ENCODE assay signal across 19 cellular contexts in the genomic region with DNA sequence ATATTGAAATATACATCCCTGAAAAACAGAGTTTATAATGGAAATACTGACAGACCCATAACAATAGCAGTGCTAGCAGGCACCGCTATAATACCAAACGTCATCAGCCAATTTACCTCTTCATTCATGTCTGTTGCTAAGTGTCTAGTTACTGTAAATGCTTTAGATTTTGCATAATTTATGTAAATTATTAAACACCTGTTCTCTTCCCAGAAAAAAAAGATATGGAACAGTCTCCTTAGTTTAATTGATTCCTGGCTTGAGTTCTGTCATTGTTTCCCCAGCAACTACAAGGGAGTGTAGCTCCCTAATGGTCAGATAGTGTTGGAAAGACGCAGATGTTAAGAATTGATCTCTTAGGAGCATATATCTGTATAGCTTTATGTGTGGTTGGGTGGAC.
DNase-seq lines count a peak whose midpoint lies in the region; ATAC-seq and TF ChIP-seq lines count a peak whose summit lies in the region.
"Had no signal": no experiment of that assay in that cellular context is flagged by ENCODE, and none has a peak within 500 bp of the region (broad histone marks: within the 10 kb centered on the region; RNA-seq: fewer than 3 reads in every experiment).

No MANE protein-coding gene starts in this region.

- TF ChIP-seq CTCF in testis (IDR thresholded peaks at IDR 0.05): no peak

- intact Hi-C loops in testis (cut with DNase I; ENCODE audit: low total_unique reads): no loop called here

- ATAC-seq in left lobe of liver: no peak
- ATAC-seq: A549; CD8-positive, alpha-beta T cell had no signal

- H3K4me3 ChIP-seq in testis: no peak overlapping the region
- H3K4me3 ChIP-seq: A549; BLaER1 treated with 17β-estradiol and CSF1 and Interleukin-3, amounts not matched to agents 10 nM and 100 nM had no signal

- no peaks in the 10 kb centered on the region for H3K4me1 ChIP-seq in testis
- H3K4me1 ChIP-seq: A549; BLaER1 treated with 17β-estradiol and CSF1 and Interleukin-3, amounts not matched to agents 10 nM and 100 nM; Caco-2 had no signal

- no peak overlapping the region for H3K27ac ChIP-seq in testis
- H3K27ac ChIP-seq: 22Rv1; A549; BLaER1 treated with 17β-estradiol and CSF1 and Interleukin-3, amounts not matched to agents 10 nM and 100 nM; C4-2B had no signal

- DNase-seq in NCI-H1105 treated with DMSO at 0.1 percent for 48 hours (lab: John Stamatoyannopoulos, UW): peak; percentile 24
- no peak for DNase-seq in NCI-H1105 (lab: John Stamatoyannopoulos, UW)
- peak; percentile 25 for DNase-seq in NCI-H748 (lab: John Stamatoyannopoulos, UW; ENCODE audit: unreplicated experiment)
- no peak for DNase-seq in NCI-H748 treated with DMSO at 0.1 percent for 48 hours (lab: John Stamatoyannopoulos, UW)
- peak; percentile 74 for DNase-seq in NCI-H1048 (lab: John Stamatoyannopoulos, UW)
- peak; percentile 81 for DNase-seq in NCI-H526 treated with DMSO at 0.1 percent for 48 hours (lab: John Stamatoyannopoulos, UW)
- no peak for DNase-seq in left lobe of liver (ENCODE audit: low spot score)
- no peak for DNase-seq in testis
- DNase-seq: AML-193; Caco-2; Calu3; CD4-positive, alpha-beta T cell; CD8-positive, alpha-beta T cell; DMS79 treated with DMSO at 0.1 percent for 48 hours; GF-D8 had no signal

- no peak for TF ChIP-seq POLR2A in testis (IDR thresholded peaks at IDR 0.05)

- H3K27me3 ChIP-seq in testis: no peaks in the 10 kb centered on the region
- H3K27me3 ChIP-seq: BLaER1 treated with 17β-estradiol and CSF1 and Interleukin-3, amounts not matched to agents 10 nM and 100 nM had no signal

- WGBS in testis, 2 donors: 91 to 96% methylated on average over 3 of the region's 3 CpGs

- H3K36me3 ChIP-seq in testis (ENCODE audit: low read depth, missing control alignments): no peaks in the 10 kb centered on the region
- H3K36me3 ChIP-seq: BLaER1 treated with 17β-estradiol and CSF1 and Interleukin-3, amounts not matched to agents 10 nM and 100 nM had no signal

- no peaks in the 10 kb centered on the region for H3K9me3 ChIP-seq in testis
- H3K9me3 ChIP-seq: A549; BLaER1 treated with 17β-estradiol and CSF1 and Interleukin-3, amounts not matched to agents 10 nM and 100 nM; Caco-2 had no signal

Comparison
In these comparisons a context has a peak if more than half of its experiments do, and no peak if none do; other contexts are left out.
1. DNase-seq: peak in NCI-H1105 treated with DMSO at 0.1 percent for 48 hours (single experiment), NCI-H748 (single experiment), NCI-H1048 (single experiment) and NCI-H526 treated with DMSO at 0.1 percent for 48 hours (single experiment); none in NCI-H1105 (single experiment), NCI-H748 treated with DMSO at 0.1 percent for 48 hours (single experiment), left lobe of liver (single experiment) and testis (single experiment).